1 cellular context compared by ENCODE assay signal in the genomic region with DNA sequence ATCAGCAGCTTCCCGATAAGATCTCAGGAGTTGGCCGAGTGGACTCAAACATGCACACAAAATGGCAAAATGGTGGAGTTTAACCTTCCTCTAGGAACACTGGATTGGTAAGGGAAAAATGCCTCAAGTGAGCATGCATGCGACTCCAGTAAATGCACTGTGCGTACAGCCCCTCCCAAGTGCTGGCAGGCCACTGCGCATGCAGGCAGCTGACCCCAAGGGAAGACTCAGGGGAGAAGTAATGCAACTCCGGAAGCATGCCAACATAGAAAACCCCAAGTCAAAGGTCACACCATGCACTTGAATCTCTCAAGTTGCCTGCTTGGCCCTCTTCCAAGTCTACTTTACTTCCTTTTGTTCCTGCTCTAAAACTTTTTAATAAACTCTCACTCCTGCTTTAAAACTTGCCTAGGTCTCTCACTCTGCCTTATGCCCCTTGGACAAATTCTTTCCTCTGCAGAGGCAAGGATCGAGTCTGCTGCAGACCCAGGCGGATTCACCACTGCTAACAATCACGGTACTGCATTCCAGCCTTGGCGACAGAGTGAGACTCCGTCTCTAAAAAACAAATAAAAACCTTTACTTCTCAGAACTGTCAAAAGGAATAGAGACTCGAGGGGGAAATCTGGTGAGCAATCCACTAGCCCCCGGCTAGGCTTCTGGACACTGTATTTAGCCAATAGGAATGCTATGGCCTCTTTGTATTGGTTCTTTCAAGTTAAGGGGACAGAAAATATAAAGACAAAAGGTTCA.
A peak's percentile ranks its signal among the peaks of the same experiment; 100 is the strongest.
TF ChIP-seq lines count a peak whose summit lies in the region.

No MANE protein-coding gene starts in this region.

TF ChIP-seq in HEK293, 187 proteins besides CTCF, POLR2A, EP300 and RAD21 (continued from another document):
- peak; percentile 57 for TF ChIP-seq SETDB1 (IDR thresholded peaks at IDR 0.05; ENCODE audit: insufficient read length, low read length)
